In the genomic region with DNA sequence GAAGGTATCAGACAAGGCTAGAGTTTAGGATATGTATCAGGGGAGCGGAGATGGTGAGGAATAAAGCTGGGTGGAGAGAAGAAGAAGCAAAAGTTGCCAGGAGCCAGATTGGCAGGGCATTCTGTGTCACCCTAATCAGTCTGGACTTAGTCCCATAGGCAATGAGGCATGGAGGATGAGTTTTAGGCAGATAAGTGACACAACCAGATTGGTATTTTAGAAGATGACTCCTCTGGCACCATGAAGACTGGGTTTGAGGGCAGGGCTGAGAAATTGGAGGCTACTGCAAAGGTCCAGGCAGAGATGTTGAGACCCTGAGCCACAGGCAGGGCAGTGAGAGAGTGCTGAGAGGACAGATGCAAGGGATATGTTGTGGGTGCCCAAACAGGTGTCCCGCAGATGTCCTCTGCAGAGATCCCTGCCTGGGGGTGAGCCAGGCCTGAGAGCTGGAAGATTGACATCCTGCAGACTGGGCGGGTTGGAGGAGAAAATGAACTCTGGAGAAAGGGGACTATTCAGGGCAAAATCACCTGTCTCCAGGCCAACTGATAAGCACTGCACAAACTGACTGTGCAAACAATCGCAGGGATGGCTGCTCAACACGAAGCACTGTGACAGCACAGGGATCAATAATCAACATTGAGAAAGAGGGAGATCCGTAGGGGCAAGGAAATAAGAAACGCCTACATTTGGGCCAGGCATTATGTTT, we compare ENCODE assay signal across 1 cellular context.
A peak's percentile ranks its signal among the peaks of the same experiment; 100 is the strongest.
TF ChIP-seq lines count a peak whose summit lies in the region.

No MANE protein-coding gene starts in this region.

TF ChIP-seq in HepG2, 621 proteins besides CTCF, POLR2A, EP300 and RAD21 (continued from another document and continues in another):
- no peak for TF ChIP-seq ZNF749 (CRISPR knock-in tag; IDR thresholded peaks at IDR 0.05; ENCODE audit: borderline replicate concordance)
- TF ChIP-seq, protein P1, sequence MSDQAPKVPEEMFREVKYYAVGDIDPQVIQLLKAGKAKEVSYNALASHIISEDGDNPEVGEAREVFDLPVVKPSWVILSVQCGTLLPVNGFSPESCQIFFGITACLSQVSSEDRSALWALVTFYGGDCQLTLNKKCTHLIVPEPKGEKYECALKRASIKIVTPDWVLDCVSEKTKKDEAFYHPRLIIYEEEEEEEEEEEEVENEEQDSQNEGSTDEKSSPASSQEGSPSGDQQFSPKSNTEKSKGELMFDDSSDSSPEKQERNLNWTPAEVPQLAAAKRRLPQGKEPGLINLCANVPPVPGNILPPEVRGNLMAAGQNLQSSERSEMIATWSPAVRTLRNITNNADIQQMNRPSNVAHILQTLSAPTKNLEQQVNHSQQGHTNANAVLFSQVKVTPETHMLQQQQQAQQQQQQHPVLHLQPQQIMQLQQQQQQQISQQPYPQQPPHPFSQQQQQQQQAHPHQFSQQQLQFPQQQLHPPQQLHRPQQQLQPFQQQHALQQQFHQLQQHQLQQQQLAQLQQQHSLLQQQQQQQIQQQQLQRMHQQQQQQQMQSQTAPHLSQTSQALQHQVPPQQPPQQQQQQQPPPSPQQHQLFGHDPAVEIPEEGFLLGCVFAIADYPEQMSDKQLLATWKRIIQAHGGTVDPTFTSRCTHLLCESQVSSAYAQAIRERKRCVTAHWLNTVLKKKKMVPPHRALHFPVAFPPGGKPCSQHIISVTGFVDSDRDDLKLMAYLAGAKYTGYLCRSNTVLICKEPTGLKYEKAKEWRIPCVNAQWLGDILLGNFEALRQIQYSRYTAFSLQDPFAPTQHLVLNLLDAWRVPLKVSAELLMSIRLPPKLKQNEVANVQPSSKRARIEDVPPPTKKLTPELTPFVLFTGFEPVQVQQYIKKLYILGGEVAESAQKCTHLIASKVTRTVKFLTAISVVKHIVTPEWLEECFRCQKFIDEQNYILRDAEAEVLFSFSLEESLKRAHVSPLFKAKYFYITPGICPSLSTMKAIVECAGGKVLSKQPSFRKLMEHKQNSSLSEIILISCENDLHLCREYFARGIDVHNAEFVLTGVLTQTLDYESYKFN (CRISPR knock-in tag; conservative IDR thresholded peaks at IDR 0.05) = peak; percentile 77
- peak; percentile 35 for TF ChIP-seq XRCC5 (optimal IDR thresholded peaks at IDR 0.05; ENCODE audit: low read length)
- TF ChIP-seq KMT2B (CRISPR knock-in tag; IDR thresholded peaks at IDR 0.05) = no peak
- TF ChIP-seq POLR2AphosphoS5 (IDR thresholded peaks at IDR 0.05; ENCODE audit: low read depth, low read length) = no peak
- peak; percentile 48; the same call in 1 of the 2 replicates for TF ChIP-seq ZNF501 (CRISPR knock-in tag; IDR thresholded peaks at IDR 0.05)
- TF ChIP-seq HCFC1 (IDR thresholded peaks at IDR 0.05; ENCODE audit: low read depth, low read length) = no peak
- no peak for TF ChIP-seq ELF4 (CRISPR knock-in tag; IDR thresholded peaks at IDR 0.05; ENCODE audit: borderline replicate concordance)
- TF ChIP-seq SALL1 (CRISPR knock-in tag; IDR thresholded peaks at IDR 0.05) = peak; percentile 76
- TF ChIP-seq ZNF367 (CRISPR knock-in tag; IDR thresholded peaks at IDR 0.05; ENCODE audit: borderline replicate concordance) = no peak
- TF ChIP-seq GATA4 (IDR thresholded peaks at IDR 0.05; ENCODE audit: borderline replicate concordance, low read depth) = 0 out of 2 replicates have a peak, but pooled peaks have one; percentile 29
- no peak for TF ChIP-seq FOSL1 (CRISPR knock-in tag; IDR thresholded peaks at IDR 0.05; ENCODE audit: borderline replicate concordance)
- peak; percentile 82 for TF ChIP-seq HDAC2 (CRISPR knock-in tag; IDR thresholded peaks at IDR 0.05)
- TF ChIP-seq ZNF713 (CRISPR knock-in tag; IDR thresholded peaks at IDR 0.05) = no peak
- TF ChIP-seq CREB1 (IDR thresholded peaks at IDR 0.05) = no peak
- no peak; the same call in 1 of the 2 replicates for TF ChIP-seq CREB1 (CRISPR knock-in tag; IDR thresholded peaks at IDR 0.05)
- TF ChIP-seq ZBTB38 (CRISPR knock-in tag; IDR thresholded peaks at IDR 0.05) = no peak
- no peak for TF ChIP-seq FOXP1 (IDR thresholded peaks at IDR 0.05)
- peak; percentile 44; the same call in 1 of the 2 replicates for TF ChIP-seq FOXP1 (CRISPR knock-in tag; IDR thresholded peaks at IDR 0.05)
- 0 out of 2 replicates have a peak, but pooled peaks have one; percentile 39 for TF ChIP-seq FOXC1 (CRISPR knock-in tag; IDR thresholded peaks at IDR 0.05; ENCODE audit: borderline replicate concordance)
- no peak for TF ChIP-seq ATF1 (CRISPR knock-in tag; IDR thresholded peaks at IDR 0.05)
- TF ChIP-seq ZNF556 (CRISPR knock-in tag; IDR thresholded peaks at IDR 0.05; ENCODE audit: borderline replicate concordance) = 0 out of 2 replicates have a peak, but pooled peaks have one; percentile 31
- no peak for TF ChIP-seq SRSF9 (IDR thresholded peaks at IDR 0.05; ENCODE audit: borderline replicate concordance, insufficient read depth, low read depth, low read length, poor library complexity, severe bottlenecking)
- no peak for TF ChIP-seq KIAA2018 (CRISPR knock-in tag; IDR thresholded peaks at IDR 0.05; ENCODE audit: borderline replicate concordance)
- 0 out of 2 replicates have a peak, but pooled peaks have one; percentile 45 for TF ChIP-seq HMG20B (CRISPR knock-in tag; conservative IDR thresholded peaks at IDR 0.05)
- TF ChIP-seq ZSCAN29 (CRISPR knock-in tag; conservative IDR thresholded peaks at IDR 0.05) = 0 out of 2 replicates have a peak, but pooled peaks have one; percentile 42
- TF ChIP-seq HOXA3 (CRISPR knock-in tag; IDR thresholded peaks at IDR 0.05) = peak; percentile 75; the same call in 1 of the 2 replicates
- no peak for TF ChIP-seq TFDP2 (CRISPR knock-in tag; IDR thresholded peaks at IDR 0.05)
- TF ChIP-seq FOXA1 (IDR thresholded peaks at IDR 0.05) = no peak
- peak; percentile 68 for TF ChIP-seq FOXA1 (CRISPR knock-in tag; IDR thresholded peaks at IDR 0.05)
- TF ChIP-seq NR2C2 (CRISPR knock-in tag; IDR thresholded peaks at IDR 0.05; ENCODE audit: borderline replicate concordance) = peak; percentile 42; the same call in 1 of the 2 replicates
- TF ChIP-seq FOSL2 (CRISPR knock-in tag; IDR thresholded peaks at IDR 0.05) = peak; percentile 55
- TF ChIP-seq ZNF235 (CRISPR knock-in tag; IDR thresholded peaks at IDR 0.05; ENCODE audit: borderline replicate concordance) = no peak
- TF ChIP-seq ZNF574 (CRISPR knock-in tag; IDR thresholded peaks at IDR 0.05) = peak; percentile 34; the same call in 1 of the 2 replicates
- TF ChIP-seq REPIN1 (CRISPR knock-in tag; IDR thresholded peaks at IDR 0.05; ENCODE audit: borderline replicate concordance, low read depth) = peak; percentile 37; the same call in 1 of the 2 replicates
- no peak for TF ChIP-seq TSC22D2 (CRISPR knock-in tag; IDR thresholded peaks at IDR 0.05; ENCODE audit: borderline replicate concordance)
- no peak for TF ChIP-seq CREM (IDR thresholded peaks at IDR 0.05)
- no peak for TF ChIP-seq CREM (CRISPR knock-in tag; IDR thresholded peaks at IDR 0.05)
- TF ChIP-seq HNRNPLL (IDR thresholded peaks at IDR 0.05; ENCODE audit: low read depth, low read length, poor library complexity, severe bottlenecking) = no peak
- no peak for TF ChIP-seq SALL2 (CRISPR knock-in tag; IDR thresholded peaks at IDR 0.05)
- TF ChIP-seq ZNF792 (CRISPR knock-in tag; IDR thresholded peaks at IDR 0.05) = peak; percentile 54; the same call in 1 of the 2 replicates
- TF ChIP-seq GLI4 (CRISPR knock-in tag; IDR thresholded peaks at IDR 0.05; ENCODE audit: borderline replicate concordance) = no peak
- TF ChIP-seq KDM5A (IDR thresholded peaks at IDR 0.05; ENCODE audit: borderline replicate concordance, low read length) = no peak
- TF ChIP-seq ZNF205 (CRISPR knock-in tag; IDR thresholded peaks at IDR 0.05) = peak; percentile 64; the same call in 1 of the 2 replicates
- TF ChIP-seq HMG20A (CRISPR knock-in tag; IDR thresholded peaks at IDR 0.05; ENCODE audit: borderline replicate concordance) = no peak
- TF ChIP-seq GABPA (IDR thresholded peaks at IDR 0.05; ENCODE audit: low read depth, low read length) = no peak
- no peak for TF ChIP-seq GABPA (CRISPR knock-in tag; IDR thresholded peaks at IDR 0.05; ENCODE audit: low read depth)
- TF ChIP-seq NR2F2 (IDR thresholded peaks at IDR 0.05; ENCODE audit: borderline replicate concordance, low read depth) = peak; percentile 59; the same call in 1 of the 2 replicates
- TF ChIP-seq ZFP90 (CRISPR knock-in tag; IDR thresholded peaks at IDR 0.05; ENCODE audit: borderline replicate concordance) = 0 out of 2 replicates have a peak, but pooled peaks have one; percentile 25
- TF ChIP-seq SP140L (CRISPR knock-in tag; IDR thresholded peaks at IDR 0.05; ENCODE audit: borderline replicate concordance) = no peak
